18 cellular contexts compared by ENCODE assay signal in the genomic region with DNA sequence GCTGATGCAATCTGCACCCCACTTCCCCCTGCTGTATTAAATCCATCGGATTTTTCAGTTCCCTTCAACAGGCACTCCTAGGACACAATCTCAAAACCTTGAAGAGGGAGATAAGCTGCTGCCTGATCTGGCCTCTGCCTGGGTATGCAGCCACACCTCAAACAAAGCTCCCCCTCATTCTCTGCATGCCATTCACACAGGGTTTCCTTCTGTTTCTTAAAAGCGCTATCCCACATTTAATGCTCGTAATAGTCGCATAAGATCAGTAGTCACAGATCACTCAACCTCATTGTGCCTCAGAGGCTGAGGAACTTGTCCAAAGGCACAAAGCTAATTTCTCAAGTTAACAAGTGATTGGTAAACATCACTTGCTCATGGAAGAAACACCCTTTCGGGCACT. TPM values are rescaled to one million over a fixed set of nuclear protein-coding genes. Genes with fewer than 3 reads are reported as not detected.
DNase-seq lines count a peak whose midpoint lies in the region; ATAC-seq and TF ChIP-seq lines count a peak whose summit lies in the region.
"Had no signal": no experiment of that assay in that cellular context is flagged by ENCODE, and none has a peak within 500 bp of the region (broad histone marks: within the 10 kb centered on the region; RNA-seq: fewer than 3 reads in every experiment).

No MANE protein-coding gene starts in this region.

- CTCF ChIA-PET in activated CD8-positive, alpha-beta T cell treated with anti-CD3 and anti-CD28 coated beads, Interleukin-2, amount 10 ng/mL, durations not matched to agents 7 days and 5 days (lab: Charles Lee): no interaction called here
- CTCF ChIA-PET in activated CD8-positive, alpha-beta T cell treated with anti-CD3 and anti-CD28 coated beads for 36 hours (lab: Charles Lee): no interaction called here
- CTCF ChIA-PET in activated CD4-positive, alpha-beta T cell treated with anti-CD3 and anti-CD28 coated beads for 36 hours (lab: Charles Lee): no interaction called here

- no peak overlapping the region for H3K4me3 Mint-ChIP-seq in activated CD8-positive, alpha-beta T cell treated with anti-CD3 and anti-CD28 coated beads, Interleukin-2, amount 10 ng/mL, durations not matched to agents 7 days and 5 days
- no peak overlapping the region for H3K4me3 Mint-ChIP-seq in activated CD8-positive, alpha-beta T cell treated with anti-CD3 and anti-CD28 coated beads for 36 hours
- H3K4me3 Mint-ChIP-seq in activated CD4-positive, alpha-beta T cell treated with anti-CD3 and anti-CD28 coated beads for 36 hours: no peak overlapping the region

- H3K27ac Mint-ChIP-seq in activated CD8-positive, alpha-beta T cell treated with anti-CD3 and anti-CD28 coated beads, Interleukin-2, amount 10 ng/mL, durations not matched to agents 7 days and 5 days: peak overlapping the region; percentile 68
- no peak overlapping the region for H3K27ac Mint-ChIP-seq in activated CD8-positive, alpha-beta T cell treated with anti-CD3 and anti-CD28 coated beads for 36 hours
- no peak overlapping the region for H3K27ac Mint-ChIP-seq in activated CD4-positive, alpha-beta T cell treated with anti-CD3 and anti-CD28 coated beads for 36 hours

- H3K36me3 ChIP-seq in adrenal gland (replicated peaks in 1 of 2) (peaks cover 0 to 65% of the 10 kb centered on the region in 2 donors), mucosa of stomach (ENCODE audit: control insufficient read depth, insufficient read depth, low read length) (peaks cover 29% of the 10 kb centered on the region), subcutaneous abdominal adipose tissue (ENCODE audit: control insufficient read depth in 5 of 5, insufficient read depth in 5 of 5, low read length in 5 of 5) (peaks cover 0 to 68% (median 63%) of the 10 kb centered on the region in 5 donors)

- H3K36me3 Mint-ChIP-seq in activated CD8-positive, alpha-beta T cell treated with anti-CD3 and anti-CD28 coated beads, Interleukin-2, amount 10 ng/mL, durations not matched to agents 7 days and 5 days (ENCODE audit: low read depth): peaks cover 72% of the 10 kb centered on the region
- peaks cover 32% of the 10 kb centered on the region for H3K36me3 Mint-ChIP-seq in activated CD8-positive, alpha-beta T cell treated with anti-CD3 and anti-CD28 coated beads for 36 hours (ENCODE audit: low read depth)
- H3K36me3 Mint-ChIP-seq in activated CD4-positive, alpha-beta T cell treated with anti-CD3 and anti-CD28 coated beads for 36 hours (ENCODE audit: low read depth): peaks cover 43% of the 10 kb centered on the region

- DNase-seq in activated CD8-positive, alpha-beta T cell treated with anti-CD3 and anti-CD28 coated beads, Interleukin-2, amount 10 ng/mL, durations not matched to agents 7 days and 5 days: no peak
- no peak for DNase-seq in activated CD8-positive, alpha-beta T cell treated with anti-CD3 and anti-CD28 coated beads for 36 hours
- DNase-seq in adrenal gland: peak in 2 of 7 donors; percentile 46 to 50
- DNase-seq in activated CD4-positive, alpha-beta T cell treated with anti-CD3 and anti-CD28 coated beads for 36 hours: no peak
- no peak for DNase-seq in activated gamma-delta T cell (lab: John Stamatoyannopoulos, UW)
- DNase-seq: BE2C; DMS 273 treated with DMSO at 0.1 percent for 48 hours; GF-D8; midbrain; NCI-H1694 treated with DMSO at 0.1 percent for 48 hours; SJCRH30; stimulated activated CD4-positive, alpha-beta T cell treated with anti-CD3 and anti-CD28 coated beads, Interleukin-4, amount 100 ng/mL, for 4 hours; stimulated activated CD8-positive, alpha-beta memory T cell treated with anti-CD3 and anti-CD28 coated beads, Interleukin-4, amount 100 ng/mL, for 48 hours had no signal

- peak overlapping the region; percentile 41 for H3K9ac ChIP-seq in mucosa of stomach (ENCODE audit: low read length)
- H3K9ac ChIP-seq in subcutaneous abdominal adipose tissue (ENCODE audit: low read length in 5 of 5): no peak overlapping the region

- 34 to 55% (median 51%) methylated on average over 5 of the region's 5 CpGs for WGBS in adrenal gland, 4 donors

- no peaks in the 10 kb centered on the region for H3K9me3 ChIP-seq in adrenal gland (replicated peaks in 1 of 3)
- H3K9me3 ChIP-seq in mucosa of stomach (ENCODE audit: control insufficient read depth, low read length): no peaks in the 10 kb centered on the region
- no peaks in the 10 kb centered on the region for H3K9me3 ChIP-seq in subcutaneous abdominal adipose tissue (ENCODE audit: control insufficient read depth in 5 of 5, low read length in 5 of 5)
- H3K9me3 ChIP-seq: BE2C, SJCRH30 had no signal

- H3K9me3 Mint-ChIP-seq in activated CD8-positive, alpha-beta T cell treated with anti-CD3 and anti-CD28 coated beads, Interleukin-2, amount 10 ng/mL, durations not matched to agents 7 days and 5 days (ENCODE audit: insufficient read depth): no peaks in the 10 kb centered on the region
- H3K9me3 Mint-ChIP-seq in activated CD8-positive, alpha-beta T cell treated with anti-CD3 and anti-CD28 coated beads for 36 hours: no peaks in the 10 kb centered on the region
- H3K9me3 Mint-ChIP-seq in activated CD4-positive, alpha-beta T cell treated with anti-CD3 and anti-CD28 coated beads for 36 hours (ENCODE audit: low read depth): no peaks in the 10 kb centered on the region

- intact Hi-C loops in activated CD8-positive, alpha-beta T cell treated with anti-CD3 and anti-CD28 coated beads for 36 hours (cut with micrococcal nuclease): no loop called here
- intact Hi-C loops in adrenal gland (cut with DNase I): no loop called here
- intact Hi-C loops in activated CD4-positive, alpha-beta T cell treated with anti-CD3 and anti-CD28 coated beads for 36 hours (cut with DNase I, micrococcal nuclease): no loop called here

- no peaks in the 10 kb centered on the region for H3K27me3 Mint-ChIP-seq in activated CD8-positive, alpha-beta T cell treated with anti-CD3 and anti-CD28 coated beads, Interleukin-2, amount 10 ng/mL, durations not matched to agents 7 days and 5 days (ENCODE audit: low read depth)
- no peaks in the 10 kb centered on the region for H3K27me3 Mint-ChIP-seq in activated CD8-positive, alpha-beta T cell treated with anti-CD3 and anti-CD28 coated beads for 36 hours
- no peaks in the 10 kb centered on the region for H3K27me3 Mint-ChIP-seq in activated CD4-positive, alpha-beta T cell treated with anti-CD3 and anti-CD28 coated beads for 36 hours

- ATAC-seq in activated CD8-positive, alpha-beta T cell treated with anti-CD3 and anti-CD28 coated beads, Interleukin-2, amount 10 ng/mL, durations not matched to agents 7 days and 5 days: no peak
- ATAC-seq in activated CD8-positive, alpha-beta T cell treated with anti-CD3 and anti-CD28 coated beads for 36 hours: no peak
- no peak for ATAC-seq in activated CD4-positive, alpha-beta T cell treated with anti-CD3 and anti-CD28 coated beads for 36 hours
- no peak for ATAC-seq in HG03439 (IDR thresholded peaks at IDR 0.05; ENCODE audit: unreplicated experiment)

- no peak for TF ChIP-seq CTCF in activated CD8-positive, alpha-beta T cell treated with anti-CD3 and anti-CD28 coated beads for 36 hours (IDR thresholded peaks at IDR 0.05)
- TF ChIP-seq CTCF in adrenal gland (IDR thresholded peaks at IDR 0.05): no peak

- H3K27me3 ChIP-seq in adrenal gland (no peaks in the 10 kb centered on the region), mucosa of stomach (ENCODE audit: control insufficient read depth, insufficient read depth, low read length) (no peaks in the 10 kb centered on the region), subcutaneous abdominal adipose tissue (ENCODE audit: control insufficient read depth in 5 of 5, insufficient read depth in 4 of 5, low read length in 5 of 5) (no peaks in the 10 kb centered on the region)
- H3K27me3 ChIP-seq: BE2C, SJCRH30 had no signal

- H3K4me3 ChIP-seq in adrenal gland (no peak overlapping the region), mucosa of stomach (ENCODE audit: low read length) (no peak overlapping the region), subcutaneous abdominal adipose tissue (ENCODE audit: low read depth in 1 of 5, low read length in 5 of 5) (no peak overlapping the region)
- H3K4me3 ChIP-seq: SJCRH30, skin epidermis had no signal

- peak overlapping the region in 3 of 5 donors; percentile 76 to 98 (median 87) for H3K27ac ChIP-seq in adrenal gland
- H3K27ac ChIP-seq in subcutaneous abdominal adipose tissue (ENCODE audit: low read depth, low read length): peak overlapping the region; percentile 85
- H3K27ac ChIP-seq: 22Rv1, SJCRH30 had no signal

- TF ChIP-seq POLR2A in adrenal gland (IDR thresholded peaks at IDR 0.05): no peak

- POLR2A ChIA-PET in activated CD8-positive, alpha-beta T cell treated with anti-CD3 and anti-CD28 coated beads, Interleukin-2, amount 10 ng/mL, durations not matched to agents 7 days and 5 days (lab: Charles Lee): no interaction called here
- POLR2A ChIA-PET in activated CD8-positive, alpha-beta T cell treated with anti-CD3 and anti-CD28 coated beads for 36 hours (lab: Charles Lee): no interaction called here
- POLR2A ChIA-PET in activated CD4-positive, alpha-beta T cell treated with anti-CD3 and anti-CD28 coated beads for 36 hours (lab: Charles Lee): no interaction called here

- H3K4me1 ChIP-seq in adrenal gland (replicated peaks in 1 of 2): peaks cover 33 to 44% of the 10 kb centered on the region in 2 donors
- H3K4me1 ChIP-seq in mucosa of stomach (ENCODE audit: control insufficient read depth, insufficient read depth, low read length): peaks cover 72% of the 10 kb centered on the region
- peaks cover 13 to 66% (median 57%) of the 10 kb centered on the region in 5 donors for H3K4me1 ChIP-seq in subcutaneous abdominal adipose tissue (ENCODE audit: control insufficient read depth in 5 of 5, insufficient read depth in 5 of 5, low read length in 5 of 5)

- H3K4me1 Mint-ChIP-seq in activated CD8-positive, alpha-beta T cell treated with anti-CD3 and anti-CD28 coated beads, Interleukin-2, amount 10 ng/mL, durations not matched to agents 7 days and 5 days (ENCODE audit: low read depth): peaks cover 39% of the 10 kb centered on the region
- peaks cover 14% of the 10 kb centered on the region for H3K4me1 Mint-ChIP-seq in activated CD8-positive, alpha-beta T cell treated with anti-CD3 and anti-CD28 coated beads for 36 hours (ENCODE audit: low read depth)
- H3K4me1 Mint-ChIP-seq in activated CD4-positive, alpha-beta T cell treated with anti-CD3 and anti-CD28 coated beads for 36 hours: no peaks in the 10 kb centered on the region

RNA-seq across cellular contexts. Expression of gene UQCR10, which starts 34.0 kb away (rescaled TPM):
- total RNA-seq in activated CD8-positive, alpha-beta T cell treated with anti-CD3 and anti-CD28 coated beads, Interleukin-2, amount 10 ng/mL, durations not matched to agents 7 days and 5 days: 100 to 1,000 TPM; 102 to 103 TPM
- total RNA-seq in activated CD8-positive, alpha-beta T cell treated with anti-CD3 and anti-CD28 coated beads for 36 hours: 100 to 1,000 TPM in 1 of 2 experiments, 10 to 100 TPM in 1; 92.4 to 105 TPM
- 100 to 1,000 TPM in 7 of 8 donors, 10 to 100 TPM in 1; 51.3 to 204 (median 164) TPM for total RNA-seq in adrenal gland
- polyA plus RNA-seq in adrenal gland: 100 to 1,000 TPM; 217 to 489 (median 301) TPM
- total RNA-seq in activated CD4-positive, alpha-beta T cell treated with anti-CD3 and anti-CD28 coated beads for 36 hours: 10 to 100 TPM; 95.5 to 95.9 TPM

RNA-seq across cellular contexts. Expression of gene ZMAT5, which starts 34.3 kb away (rescaled TPM):
- 10 to 100 TPM; 19.0 to 21.8 TPM for total RNA-seq in activated CD8-positive, alpha-beta T cell treated with anti-CD3 and anti-CD28 coated beads, Interleukin-2, amount 10 ng/mL, durations not matched to agents 7 days and 5 days
- 10 to 100 TPM; 18.5 to 18.7 TPM for total RNA-seq in activated CD8-positive, alpha-beta T cell treated with anti-CD3 and anti-CD28 coated beads for 36 hours
- 10 to 100 TPM; 16.3 to 52.1 (median 33.6) TPM for total RNA-seq in adrenal gland
- polyA plus RNA-seq in adrenal gland: 10 to 100 TPM; 13.1 to 97.8 (median 75.7) TPM
- 10 to 100 TPM; 19.2 to 25.1 TPM for total RNA-seq in activated CD4-positive, alpha-beta T cell treated with anti-CD3 and anti-CD28 coated beads for 36 hours

RNA-seq across cellular contexts. Expression of gene ASCC2, which starts 36.9 kb away (rescaled TPM):
- total RNA-seq in activated CD8-positive, alpha-beta T cell treated with anti-CD3 and anti-CD28 coated beads, Interleukin-2, amount 10 ng/mL, durations not matched to agents 7 days and 5 days: 10 to 100 TPM; 86.5 to 91.4 TPM
- total RNA-seq in activated CD8-positive, alpha-beta T cell treated with anti-CD3 and anti-CD28 coated beads for 36 hours: 10 to 100 TPM; 55.3 to 58.5 TPM
- 100 to 1,000 TPM in 1 of 8 donors, 10 to 100 TPM in 7; 49.3 to 101 (median 73.2) TPM for total RNA-seq in adrenal gland
- polyA plus RNA-seq in adrenal gland: 100 to 1,000 TPM in 2 of 3 donors, 10 to 100 TPM in 1; 83.3 to 153 (median 144) TPM
- total RNA-seq in activated CD4-positive, alpha-beta T cell treated with anti-CD3 and anti-CD28 coated beads for 36 hours: 10 to 100 TPM; 56.0 to 69.9 TPM
